In the genomic region with DNA sequence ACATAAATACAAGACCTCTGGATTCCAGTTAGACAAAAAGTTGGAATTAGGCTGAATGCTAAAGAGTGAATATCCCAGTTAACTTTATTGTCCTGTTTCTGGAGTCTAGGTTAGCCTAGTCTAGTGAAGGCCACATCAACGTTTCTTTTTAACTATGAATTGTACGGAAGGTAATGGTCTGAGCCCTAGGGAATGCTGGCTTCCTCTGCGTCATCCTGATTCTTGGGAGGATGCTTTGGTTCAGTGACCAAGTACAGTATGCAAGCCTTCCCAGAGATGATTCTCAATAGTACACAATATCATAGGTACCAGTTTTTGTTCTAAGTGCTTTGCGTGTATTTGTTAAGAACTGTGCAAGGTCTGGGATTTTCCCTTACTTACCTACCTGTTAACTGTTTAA, we compare ENCODE assay signal across 31 cellular contexts.
"Had no signal": no experiment of that assay in that cellular context is flagged by ENCODE, and none has a peak within 500 bp of the region (broad histone marks: within the 10 kb centered on the region; RNA-seq: fewer than 3 reads in every experiment).

No MANE protein-coding gene starts in this region.

- H3K4me3 ChIP-seq: PC-9, SJCRH30, SK-N-MC had no signal

- H3K27me3 ChIP-seq: SJCRH30 had no signal

- DNase-seq: Karpas-422, MM.1S, MV-4-11, NCI-H1092, NCI-H1105, NCI-H1417 treated with DMSO at 0.1 percent for 48 hours, NCI-H1436 treated with DMSO at 0.1 percent for 48 hours, NCI-H1694 treated with DMSO at 0.1 percent for 48 hours, NCI-H187 treated with DMSO at 0.1 percent for 48 hours, NCI-H2029, NCI-H2081, NCI-H2171 treated with DMSO at 0.1 percent for 48 hours, NCI-H2227 treated with DMSO at 0.1 percent for 48 hours, NCI-H345, NCI-H446 treated with DMSO at 0.1 percent for 48 hours, NCI-H510A, NCI-H524, NCI-H526, NCI-H69, NCI-H748 treated with DMSO at 0.1 percent for 48 hours, NCI-H82, PC-9, SHP77, SIG-M5, SJCRH30 had no signal

- H3K9me3 ChIP-seq: SJCRH30 had no signal

- ATAC-seq: Panc1, Right ventricle myocardium inferior, SK-N-SH treated with all-trans-retinoic acid at 6 μM for 48 hours had no signal

- H3K9ac ChIP-seq: KMS-11 had no signal

- H3K27ac ChIP-seq: KMS-11, PC-9, RWPE1, SJCRH30, SK-N-MC had no signal

- H3K36me3 ChIP-seq: SJCRH30 had no signal

- H3K4me1 ChIP-seq: SJCRH30 had no signal

- H3K4me2 ChIP-seq: KMS-11, PC-9 had no signal
